In genomic region chr9:119453980-119454379, GRCh38 we compare ENCODE assay signal across 13 cellular contexts.
"Had no signal": no experiment of that assay in that cellular context is flagged by ENCODE, and none has a peak within 500 bp of the region (broad histone marks: within the 10 kb centered on the region; RNA-seq: fewer than 3 reads in every experiment).

No MANE protein-coding gene starts in this region.

- DNase-seq: activated CD4-positive, alpha-beta T cell treated with anti-CD3 and anti-CD28 coated beads, Interleukin-2, amount 50 U/mL, for 1 hour; activated naive CD8-positive, alpha-beta T cell treated with anti-CD3 and anti-CD28 coated beads, Interleukin-2, amount 10 ng/mL, durations not matched to agents 7 days and 5 days; anterior cingulate cortex; brain microvascular endothelial cell; dermis blood vessel endothelial cell; effector memory CD8-positive, alpha-beta T cell; glutamatergic neuron; immature natural killer cell; naive thymus-derived CD8-positive, alpha-beta T cell; pancreas had no signal

- ATAC-seq: activated CD4-positive, CD25-positive, alpha-beta regulatory T cell treated with anti-CD3 and anti-CD28 coated beads, Interleukin-2, amount 50 U/mL, for 24 hours; effector memory CD8-positive, alpha-beta T cell; left lobe of liver; naive thymus-derived CD8-positive, alpha-beta T cell; pancreas; stimulated activated effector memory CD8-positive, alpha-beta T cell treated with anti-CD3 and anti-CD28 coated beads, Interleukin-12 subunit alpha, Interleukin-12 subunit beta, amount 100 ng/mL, for 72 hours had no signal

- H3K9me3 ChIP-seq: pancreas had no signal

- H3K4me3 ChIP-seq: pancreas had no signal

- H3K36me3 ChIP-seq: brain microvascular endothelial cell, pancreas had no signal

- H3K4me1 ChIP-seq: pancreas had no signal

- H3K27me3 ChIP-seq: brain microvascular endothelial cell, pancreas had no signal

- H3K27ac ChIP-seq: brain microvascular endothelial cell, pancreas had no signal
